12 cellular contexts compared by ENCODE assay signal in the genomic region with DNA sequence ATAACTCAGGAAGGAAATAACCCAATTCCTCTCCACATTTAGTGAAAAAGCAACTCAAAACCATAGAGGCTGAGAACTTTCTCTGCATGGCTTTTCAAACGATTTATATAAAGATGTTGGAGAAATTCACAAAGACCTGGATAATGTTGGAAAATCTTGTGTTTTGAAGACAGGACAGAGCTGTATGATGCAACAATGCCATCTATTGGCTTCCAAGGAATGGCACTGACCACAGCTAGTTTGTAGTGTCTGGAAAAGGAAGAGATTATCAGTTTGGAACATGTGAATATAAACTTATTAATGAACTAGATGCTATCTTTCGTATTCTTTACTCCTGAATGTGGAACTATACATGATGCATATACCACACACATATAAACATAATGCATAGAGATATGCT.
A peak's percentile ranks its signal among the peaks of the same experiment; 100 is the strongest.
DNase-seq lines count a peak whose midpoint lies in the region; ATAC-seq, FAIRE-seq and TF ChIP-seq lines count a peak whose summit lies in the region.
"Had no signal": no experiment of that assay in that cellular context is flagged by ENCODE, and none has a peak within 500 bp of the region (broad histone marks: within the 10 kb centered on the region; RNA-seq: fewer than 3 reads in every experiment).

No MANE protein-coding gene starts in this region.

- TF ChIP-seq CTCF in A549 (IDR thresholded peaks at IDR 0.05), result peak; percentile 8; the same call in 1 of the 3 replicates
- peak; percentile 30 for TF ChIP-seq CTCF in HFF-Myc (IDR thresholded peaks at IDR 0.05; ENCODE audit: low read depth, low read length, missing control alignments)

- no peaks in the 10 kb centered on the region for H3K36me3 Mint-ChIP-seq in activated naive CD4-positive, alpha-beta T cell treated with anti-CD3 and anti-CD28 coated beads for 36 hours (ENCODE audit: low read depth)
- no peaks in the 10 kb centered on the region for H3K36me3 Mint-ChIP-seq in activated CD8-positive, alpha-beta memory T cell treated with anti-CD3 and anti-CD28 coated beads, Interleukin-2, amount 10 ng/mL, durations not matched to agents 7 days and 5 days

- 2% methylated on average over 2 of the region's 2 CpGs for WGBS in A549 (ENCODE audit: missing lambda C conversion rate)

- no peaks in the 10 kb centered on the region for H3K4me1 Mint-ChIP-seq in activated naive CD4-positive, alpha-beta T cell treated with anti-CD3 and anti-CD28 coated beads for 36 hours (ENCODE audit: low read depth)
- H3K4me1 Mint-ChIP-seq in activated CD8-positive, alpha-beta memory T cell treated with anti-CD3 and anti-CD28 coated beads, Interleukin-2, amount 10 ng/mL, durations not matched to agents 7 days and 5 days, result no peaks in the 10 kb centered on the region
- H3K4me1 Mint-ChIP-seq: activated T-helper 17 cell treated with anti-CD3 and anti-CD28 coated beads, Interleukin-2, amount 50 U/mL, for 72 hours had no signal

- DNase-seq in A549 (ENCODE audit: low read depth in 1 of 2, low spot score in 1 of 2) (peak in 1 of 2 experiments; percentile 6), HFF-Myc (ENCODE audit: extremely low read depth, low read depth) (no peak), amniotic epithelial cell (ENCODE audit: low read depth) (peak; percentile 13), iPS-NIHi7 (ENCODE audit: extremely low spot score) (peak; percentile 18), CD1c-positive myeloid dendritic cell (ENCODE audit: extremely low spot score) (no peak), HEK293T (ENCODE audit: extremely low spot score) (no peak)
- no peak for DNase-seq in activated naive CD4-positive, alpha-beta T cell treated with anti-CD3 and anti-CD28 coated beads for 36 hours
- no peak for DNase-seq in activated CD8-positive, alpha-beta memory T cell treated with anti-CD3 and anti-CD28 coated beads, Interleukin-2, amount 10 ng/mL, durations not matched to agents 7 days and 5 days
- DNase-seq: effector memory CD8-positive, alpha-beta T cell; MV-4-11; T-helper 1 cell had no signal

- no peak overlapping the region for H3K27ac ChIP-seq in A549

- H3K4me3 Mint-ChIP-seq in activated naive CD4-positive, alpha-beta T cell treated with anti-CD3 and anti-CD28 coated beads for 36 hours, result no peak overlapping the region
- H3K4me3 Mint-ChIP-seq in activated CD8-positive, alpha-beta memory T cell treated with anti-CD3 and anti-CD28 coated beads, Interleukin-2, amount 10 ng/mL, durations not matched to agents 7 days and 5 days, result no peak overlapping the region
- H3K4me3 Mint-ChIP-seq: activated T-helper 17 cell treated with anti-CD3 and anti-CD28 coated beads, Interleukin-2, amount 50 U/mL, for 72 hours; effector memory CD8-positive, alpha-beta T cell had no signal

- no peaks in the 10 kb centered on the region for H3K9me3 Mint-ChIP-seq in activated naive CD4-positive, alpha-beta T cell treated with anti-CD3 and anti-CD28 coated beads for 36 hours
- peaks cover 2% of the 10 kb centered on the region for H3K9me3 Mint-ChIP-seq in activated CD8-positive, alpha-beta memory T cell treated with anti-CD3 and anti-CD28 coated beads, Interleukin-2, amount 10 ng/mL, durations not matched to agents 7 days and 5 days (ENCODE audit: low read depth)
- H3K9me3 Mint-ChIP-seq: activated T-helper 17 cell treated with anti-CD3 and anti-CD28 coated beads, Interleukin-2, amount 50 U/mL, for 72 hours; effector memory CD8-positive, alpha-beta T cell had no signal

- peak; percentile 13 for FAIRE-seq in A549 (lab: Jason Lieb, UNC)

- CTCF ChIA-PET in A549 (lab: Yijun Ruan, JAX) (no interaction called here), HEK293T (lab: Yijun Ruan, JAX) (no interaction called here)
- CTCF ChIA-PET in activated naive CD4-positive, alpha-beta T cell treated with anti-CD3 and anti-CD28 coated beads for 36 hours (lab: Charles Lee), result no interaction called here
- CTCF ChIA-PET in activated CD8-positive, alpha-beta memory T cell treated with anti-CD3 and anti-CD28 coated beads, Interleukin-2, amount 10 ng/mL, durations not matched to agents 7 days and 5 days (lab: Charles Lee), result no interaction called here

- H3K4me3 ChIP-seq in A549, result no peak overlapping the region
- H3K4me3 ChIP-seq in HFF-Myc (replicated peaks; ENCODE audit: low read depth, low read length), result no peak overlapping the region

- POLR2A ChIA-PET in A549 (lab: Yijun Ruan, JAX), result no interaction called here
- POLR2A ChIA-PET in HEK293T (lab: Yijun Ruan, JAX), result no interaction called here

- intact Hi-C loops in activated naive CD4-positive, alpha-beta T cell treated with anti-CD3 and anti-CD28 coated beads for 36 hours (cut with micrococcal nuclease), result no loop called here

- no peak overlapping the region for H3K4me2 ChIP-seq in A549

- no peak overlapping the region for H3K27ac Mint-ChIP-seq in activated naive CD4-positive, alpha-beta T cell treated with anti-CD3 and anti-CD28 coated beads for 36 hours
- H3K27ac Mint-ChIP-seq in activated CD8-positive, alpha-beta memory T cell treated with anti-CD3 and anti-CD28 coated beads, Interleukin-2, amount 10 ng/mL, durations not matched to agents 7 days and 5 days, result no peak overlapping the region
- H3K27ac Mint-ChIP-seq: activated T-helper 17 cell treated with anti-CD3 and anti-CD28 coated beads, Interleukin-2, amount 50 U/mL, for 72 hours; effector memory CD8-positive, alpha-beta T cell had no signal

- TF ChIP-seq POLR2A in A549 (IDR thresholded peaks at IDR 0.05; ENCODE audit: low read length), result no peak

- TF ChIP-seq EP300 in A549 (IDR thresholded peaks at IDR 0.05), result no peak

- H3K9me3 ChIP-seq in A549, result no peaks in the 10 kb centered on the region

- ATAC-seq in A549, result no peak
- no peak for ATAC-seq in activated CD8-positive, alpha-beta memory T cell treated with anti-CD3 and anti-CD28 coated beads, Interleukin-2, amount 10 ng/mL, durations not matched to agents 7 days and 5 days
- ATAC-seq: activated T-helper 17 cell treated with anti-CD3 and anti-CD28 coated beads, Interleukin-2, amount 50 U/mL, for 72 hours; effector memory CD8-positive, alpha-beta T cell had no signal

- H3K4me1 ChIP-seq in A549, result no peaks in the 10 kb centered on the region

- TF ChIP-seq RAD21 in A549 (conservative IDR thresholded peaks at IDR 0.05 in 1 of 2, IDR thresholded peaks at IDR 0.05 in 1 of 2), result peak in 1 of 2 experiments; percentile 41; a peak in 2 of 5 replicates

- H3K27me3 Mint-ChIP-seq in activated naive CD4-positive, alpha-beta T cell treated with anti-CD3 and anti-CD28 coated beads for 36 hours (ENCODE audit: low read depth), result no peaks in the 10 kb centered on the region
- no peaks in the 10 kb centered on the region for H3K27me3 Mint-ChIP-seq in activated CD8-positive, alpha-beta memory T cell treated with anti-CD3 and anti-CD28 coated beads, Interleukin-2, amount 10 ng/mL, durations not matched to agents 7 days and 5 days
- H3K27me3 Mint-ChIP-seq: activated T-helper 17 cell treated with anti-CD3 and anti-CD28 coated beads, Interleukin-2, amount 50 U/mL, for 72 hours; effector memory CD8-positive, alpha-beta T cell had no signal

TF ChIP-seq in A549, 52 proteins besides CTCF, POLR2A, EP300 and RAD21 (continues in another document):
- no peak for TF ChIP-seq TFCP2L1 (CRISPR knock-in tag; IDR thresholded peaks at IDR 0.05)
- TF ChIP-seq FOSB (CRISPR knock-in tag; IDR thresholded peaks at IDR 0.05), result no peak
- TF ChIP-seq ZFP36 (IDR thresholded peaks at IDR 0.05; ENCODE audit: borderline replicate concordance, partially characterized antibody), result no peak
- TF ChIP-seq, protein P1, sequence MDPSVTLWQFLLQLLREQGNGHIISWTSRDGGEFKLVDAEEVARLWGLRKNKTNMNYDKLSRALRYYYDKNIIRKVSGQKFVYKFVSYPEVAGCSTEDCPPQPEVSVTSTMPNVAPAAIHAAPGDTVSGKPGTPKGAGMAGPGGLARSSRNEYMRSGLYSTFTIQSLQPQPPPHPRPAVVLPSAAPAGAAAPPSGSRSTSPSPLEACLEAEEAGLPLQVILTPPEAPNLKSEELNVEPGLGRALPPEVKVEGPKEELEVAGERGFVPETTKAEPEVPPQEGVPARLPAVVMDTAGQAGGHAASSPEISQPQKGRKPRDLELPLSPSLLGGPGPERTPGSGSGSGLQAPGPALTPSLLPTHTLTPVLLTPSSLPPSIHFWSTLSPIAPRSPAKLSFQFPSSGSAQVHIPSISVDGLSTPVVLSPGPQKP (IDR thresholded peaks at IDR 0.05; ENCODE audit: low read depth, low read length), result no peak
- TF ChIP-seq HOXB5 (CRISPR knock-in tag; IDR thresholded peaks at IDR 0.05), result no peak
- TF ChIP-seq NPAS2 (CRISPR knock-in tag; IDR thresholded peaks at IDR 0.05; ENCODE audit: borderline replicate concordance), result no peak
- TF ChIP-seq, protein P2, sequence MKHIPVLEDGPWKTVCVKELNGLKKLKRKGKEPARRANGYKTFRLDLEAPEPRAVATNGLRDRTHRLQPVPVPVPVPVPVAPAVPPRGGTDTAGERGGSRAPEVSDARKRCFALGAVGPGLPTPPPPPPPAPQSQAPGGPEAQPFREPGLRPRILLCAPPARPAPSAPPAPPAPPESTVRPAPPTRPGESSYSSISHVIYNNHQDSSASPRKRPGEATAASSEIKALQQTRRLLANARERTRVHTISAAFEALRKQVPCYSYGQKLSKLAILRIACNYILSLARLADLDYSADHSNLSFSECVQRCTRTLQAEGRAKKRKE (CRISPR knock-in tag; IDR thresholded peaks at IDR 0.05; ENCODE audit: low read depth), result no peak

TF ChIP-seq in HEK293T, 16 proteins besides CTCF, POLR2A, EP300 and RAD21:
- no peak for TF ChIP-seq L3MBTL2 (conservative IDR thresholded peaks at IDR 0.05)
- TF ChIP-seq LEF1 (IDR thresholded peaks at IDR 0.05; ENCODE audit: borderline replicate concordance), result no peak
- TF ChIP-seq SP1 (IDR thresholded peaks at IDR 0.05), result no peak

Comparison
In these comparisons a context has a peak if more than half of its experiments do, and no peak if none do; other contexts are left out.
1. DNase-seq: peak in amniotic epithelial cell (single experiment) and iPS-NIHi7 (single experiment); none in HFF-Myc (single experiment), activated naive CD4-positive, alpha-beta T cell treated with anti-CD3 and anti-CD28 coated beads for 36 hours (single experiment), CD1c-positive myeloid dendritic cell (single experiment), activated CD8-positive, alpha-beta memory T cell treated with anti-CD3 and anti-CD28 coated beads, Interleukin-2, amount 10 ng/mL, durations not matched to agents 7 days and 5 days (single experiment) and HEK293T (single experiment).